In the genomic region with DNA sequence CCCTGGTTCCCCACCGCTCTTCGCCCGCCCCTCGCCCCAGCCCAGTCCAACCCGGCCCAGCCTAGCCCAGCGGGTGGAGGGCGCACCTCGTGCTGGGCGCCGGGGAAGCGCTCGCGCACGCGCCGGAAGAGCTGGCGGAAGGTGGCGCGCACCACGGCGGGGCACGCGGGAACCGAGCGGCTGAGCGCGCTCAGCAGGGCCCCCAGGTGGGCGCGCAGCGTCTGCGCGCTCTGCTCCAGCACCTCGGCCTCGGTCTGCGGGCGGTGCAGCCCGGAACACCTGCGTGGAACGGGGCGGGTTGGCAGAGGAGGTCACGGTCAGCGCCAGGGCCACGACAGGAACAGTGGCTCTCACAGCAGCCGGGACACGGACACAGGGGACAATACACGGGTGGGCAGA, we compare ENCODE assay signal across 8 cellular contexts. TPM values are rescaled to one million over a fixed set of nuclear protein-coding genes. Genes with fewer than 3 reads are reported as not detected.
A peak's percentile ranks its signal among the peaks of the same experiment; 100 is the strongest.
DNase-seq lines count a peak whose midpoint lies in the region; ATAC-seq and TF ChIP-seq lines count a peak whose summit lies in the region.
"Not testable (repeated sequence)": the region's sequence is repeated elsewhere in the genome, so short reads cannot be mapped to it uniquely, and the experiment has no call there.

No MANE protein-coding gene starts in this region.

- not testable (repeated sequence) for H3K9me3 ChIP-seq in BE2C

- CTCF ChIA-PET in activated CD8-positive, alpha-beta T cell treated with anti-CD3 and anti-CD28 coated beads, Interleukin-2, amount 10 ng/mL, durations not matched to agents 7 days and 5 days (lab: Charles Lee): not testable (repeated sequence)

- TF ChIP-seq CTCF in BE2C (IDR thresholded peaks at IDR 0.05; ENCODE audit: low read depth, low read length) (0 out of 2 replicates have a peak, but pooled peaks have one; percentile 7), chondrocyte (IDR thresholded peaks at IDR 0.05) (peak; percentile 56)

- not testable (repeated sequence) for H3K4me1 ChIP-seq in BE2C

- H3K4me1 Mint-ChIP-seq in activated CD8-positive, alpha-beta T cell treated with anti-CD3 and anti-CD28 coated beads, Interleukin-2, amount 10 ng/mL, durations not matched to agents 7 days and 5 days (ENCODE audit: low read depth): peaks cover 22% of the 10 kb centered on the region
- H3K4me1 Mint-ChIP-seq in chondrocyte (ENCODE audit: low read depth): peaks cover 12% of the 10 kb centered on the region

- POLR2A ChIA-PET in activated CD8-positive, alpha-beta T cell treated with anti-CD3 and anti-CD28 coated beads, Interleukin-2, amount 10 ng/mL, durations not matched to agents 7 days and 5 days (lab: Charles Lee): not testable (repeated sequence)

- not testable (repeated sequence) for H3K27me3 ChIP-seq in BE2C

- peak; percentile 49 for ATAC-seq in GM19324 (IDR thresholded peaks at IDR 0.05; ENCODE audit: low FRiP score, unreplicated experiment)
- ATAC-seq in HG03103 (IDR thresholded peaks at IDR 0.05; ENCODE audit: low read depth, unreplicated experiment): peak; percentile 38
- peak; percentile 61 for ATAC-seq in activated CD8-positive, alpha-beta T cell treated with anti-CD3 and anti-CD28 coated beads, Interleukin-2, amount 10 ng/mL, durations not matched to agents 7 days and 5 days
- peak; percentile 11 for ATAC-seq in left lobe of liver

- not testable (repeated sequence) for H3K36me3 ChIP-seq in BE2C

- H3K27me3 Mint-ChIP-seq in activated CD8-positive, alpha-beta T cell treated with anti-CD3 and anti-CD28 coated beads, Interleukin-2, amount 10 ng/mL, durations not matched to agents 7 days and 5 days (ENCODE audit: low read depth); chondrocyte (ENCODE audit: low read depth): not testable (repeated sequence)

- H3K27ac Mint-ChIP-seq in activated CD8-positive, alpha-beta T cell treated with anti-CD3 and anti-CD28 coated beads, Interleukin-2, amount 10 ng/mL, durations not matched to agents 7 days and 5 days: peak overlapping the region; percentile 91
- H3K27ac Mint-ChIP-seq in chondrocyte (ENCODE audit: unreplicated experiment): not testable (repeated sequence)

- H3K36me3 Mint-ChIP-seq in activated CD8-positive, alpha-beta T cell treated with anti-CD3 and anti-CD28 coated beads, Interleukin-2, amount 10 ng/mL, durations not matched to agents 7 days and 5 days (ENCODE audit: low read depth); chondrocyte (ENCODE audit: low read depth): not testable (repeated sequence)

- H3K9me3 Mint-ChIP-seq in activated CD8-positive, alpha-beta T cell treated with anti-CD3 and anti-CD28 coated beads, Interleukin-2, amount 10 ng/mL, durations not matched to agents 7 days and 5 days (ENCODE audit: insufficient read depth); chondrocyte (ENCODE audit: low read depth): not testable (repeated sequence)

- H3K4me3 ChIP-seq in BE2C (ENCODE audit: low read depth, low read length): not testable (repeated sequence)

- peak; percentile 43 for DNase-seq in BE2C
- DNase-seq in NCI-H69 (lab: John Stamatoyannopoulos, UW): peak; percentile 82
- DNase-seq in activated CD8-positive, alpha-beta T cell treated with anti-CD3 and anti-CD28 coated beads, Interleukin-2, amount 10 ng/mL, durations not matched to agents 7 days and 5 days: peak; percentile 74
- DNase-seq in chondrocyte (ENCODE audit: low spot score); left lobe of liver (ENCODE audit: low spot score): not testable (repeated sequence)
- DNase-seq in stimulated activated CD4-positive, alpha-beta T cell treated with anti-CD3 and anti-CD28 coated beads, Interleukin-1b, Interleukin-23, amount 100 ng/mL, for 24 hours (ENCODE audit: low read depth in 4 of 4, low spot score in 1 of 4): peak; percentile 30 to 51 (median 40)

- peak overlapping the region; percentile 79 for H3K4me3 Mint-ChIP-seq in activated CD8-positive, alpha-beta T cell treated with anti-CD3 and anti-CD28 coated beads, Interleukin-2, amount 10 ng/mL, durations not matched to agents 7 days and 5 days
- H3K4me3 Mint-ChIP-seq in chondrocyte (ENCODE audit: unreplicated experiment): peak overlapping the region; percentile 45

RNA-seq across cellular contexts. Expression of gene DBNL, which starts 4.0 kb away (rescaled TPM):
- polyA plus RNA-seq in BE2C (2012; ENCODE audit: insufficient read depth, insufficient read length, low read depth): 210 TPM
- 100 to 1,000 TPM; 165 to 166 TPM for total RNA-seq in activated CD8-positive, alpha-beta T cell treated with anti-CD3 and anti-CD28 coated beads, Interleukin-2, amount 10 ng/mL, durations not matched to agents 7 days and 5 days
- total RNA-seq in chondrocyte (95.5 to 115 TPM (median 97.1 TPM) in 3 replicates), left lobe of liver (38.9 TPM)

RNA-seq across cellular contexts. Expression of gene PGAM2, which starts 24.9 kb away (rescaled TPM):
- 207 TPM for polyA plus RNA-seq in BE2C (2012; ENCODE audit: insufficient read depth, insufficient read length, low read depth)
- under 1 TPM; 0.34 to 0.68 TPM for total RNA-seq in activated CD8-positive, alpha-beta T cell treated with anti-CD3 and anti-CD28 coated beads, Interleukin-2, amount 10 ng/mL, durations not matched to agents 7 days and 5 days
- total RNA-seq in chondrocyte: 0.25 to 0.41 TPM in 2 of 3 replicates, not detected in the other
- not detected for total RNA-seq in left lobe of liver

RNA-seq across cellular contexts. Expression of gene POLM, which starts 41.8 kb away (rescaled TPM):
- 21.3 TPM for polyA plus RNA-seq in BE2C (2012; ENCODE audit: insufficient read depth, insufficient read length, low read depth)
- total RNA-seq in activated CD8-positive, alpha-beta T cell treated with anti-CD3 and anti-CD28 coated beads, Interleukin-2, amount 10 ng/mL, durations not matched to agents 7 days and 5 days: 10 to 100 TPM; 37.3 to 37.9 TPM
- total RNA-seq in chondrocyte (14.3 to 19.0 TPM (median 15.5 TPM) in 3 replicates), left lobe of liver (21.0 TPM)

RNA-seq across cellular contexts. Expression of gene SPDYE1, which starts 42.8 kb away (rescaled TPM):
- polyA plus RNA-seq in BE2C (2012; ENCODE audit: insufficient read depth, insufficient read length, low read depth): not detected
- total RNA-seq in activated CD8-positive, alpha-beta T cell treated with anti-CD3 and anti-CD28 coated beads, Interleukin-2, amount 10 ng/mL, durations not matched to agents 7 days and 5 days: not detected
- not detected in 3 replicates for total RNA-seq in chondrocyte
- not detected for total RNA-seq in left lobe of liver

Comparison
In these comparisons a context has a peak if more than half of its experiments do, and no peak if none do; other contexts are left out.
1. ATAC-seq: peak in every context shown above with its lines; median percentile 61 in activated CD8-positive, alpha-beta T cell treated with anti-CD3 and anti-CD28 coated beads, Interleukin-2, amount 10 ng/mL, durations not matched to agents 7 days and 5 days; 49 in GM19324; 38 in HG03103; 11 in left lobe of liver.